In the genomic region with DNA sequence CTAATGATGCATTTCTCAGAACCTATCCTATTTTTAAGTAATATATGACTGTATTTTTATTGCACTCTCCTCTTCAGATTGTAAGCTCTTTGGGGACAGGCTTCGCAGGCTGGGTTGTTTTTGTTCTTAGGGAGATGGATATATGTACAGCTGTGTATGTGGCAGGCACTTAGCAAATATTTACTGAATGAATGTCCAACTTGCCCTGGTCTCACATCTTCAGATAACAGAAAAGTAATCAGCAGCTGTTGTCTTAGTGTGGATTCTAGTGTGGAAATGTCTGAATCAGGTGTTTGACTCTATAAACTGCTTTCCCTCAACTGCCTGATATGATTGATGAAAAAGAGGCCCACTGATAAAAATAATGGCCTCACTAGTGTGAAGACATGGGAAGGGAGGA, we compare ENCODE assay signal across 36 cellular contexts. TPM values are rescaled to one million over a fixed set of nuclear protein-coding genes. Genes with fewer than 3 reads are reported as not detected.
"Had no signal": no experiment of that assay in that cellular context is flagged by ENCODE, and none has a peak within 500 bp of the region (broad histone marks: within the 10 kb centered on the region; RNA-seq: fewer than 3 reads in every experiment).

No MANE protein-coding gene starts in this region.

- ATAC-seq: activated CD4-positive, alpha-beta T cell treated with anti-CD3 and anti-CD28 coated beads for 36 hours; activated naive CD8-positive, alpha-beta T cell treated with anti-CD3 and anti-CD28 coated beads, Interleukin-2, amount 50 U/mL, for 24 hours; activated T-cell treated with anti-CD3 and anti-CD28 coated beads, Interleukin-2, amount 50 U/mL, for 4 hours; effector memory CD8-positive, alpha-beta T cell; foreskin keratinocyte; gastrocnemius medialis; heart left ventricle; T-helper 17 cell had no signal

- H3K36me3 ChIP-seq: breast epithelium had no signal

- H3K9me3 ChIP-seq: adrenal gland, ascending aorta, breast epithelium, esophagus muscularis mucosa, gastrocnemius medialis, heart left ventricle had no signal

- H3K27me3 ChIP-seq: adrenal gland, ascending aorta, breast epithelium, cardiac muscle cell, esophagus muscularis mucosa, foreskin keratinocyte, gastrocnemius medialis, heart left ventricle had no signal

- H3K9me3 Mint-ChIP-seq: activated CD4-positive, alpha-beta memory T cell treated with anti-CD3 and anti-CD28 coated beads, Interleukin-2, amount 10 ng/mL, durations not matched to agents 7 days and 5 days; activated CD4-positive, alpha-beta T cell treated with anti-CD3 and anti-CD28 coated beads, Interleukin-2, amount 10 ng/mL, durations not matched to agents 24 days and 14 days; activated naive CD4-positive, alpha-beta T cell treated with anti-CD3 and anti-CD28 coated beads for 36 hours; activated naive CD4-positive, alpha-beta T cell treated with anti-CD3 and anti-CD28 coated beads, Interleukin-2, amount 50 U/mL, for 24 hours; activated naive CD8-positive, alpha-beta T cell treated with anti-CD3 and anti-CD28 coated beads for 36 hours; activated naive CD8-positive, alpha-beta T cell treated with anti-CD3 and anti-CD28 coated beads, Interleukin-2, amount 50 U/mL, for 24 hours; activated T-cell treated with anti-CD3 and anti-CD28 coated beads, Interleukin-2, amount 50 U/mL, for 4 hours; activated T-helper 2 cell treated with anti-CD3 and anti-CD28 coated beads, Interferon-gamma antibody, Interleukin-2, Interleukin-4, amounts not matched to agents 10 μg/mL and 5 μg/mL and 100 μg/mL, durations not matched to agents 14 hours and 24 hours and 36 hours; brain; dendritic cell treated with granulocyte-macrophage colony-stimulating factor and Interleukin-4, amounts not matched to agents 40 ng/mL and 50 ng/mL, for 4 days; effector memory CD8-positive, alpha-beta T cell; T-helper 2 cell treated with Interferon-gamma antibody and Interleukin-4, amounts not matched to agents 5 μg/mL and 100 μg/mL, for 36 hours had no signal

- H3K4me3 ChIP-seq: adrenal gland, ascending aorta, breast epithelium, cardiac muscle cell, coronary artery, esophagus muscularis mucosa, gastrocnemius medialis, heart left ventricle had no signal

- DNase-seq: activated CD4-positive, alpha-beta memory T cell treated with anti-CD3 and anti-CD28 coated beads, Interleukin-2, amount 10 ng/mL, durations not matched to agents 7 days and 5 days; activated CD4-positive, alpha-beta T cell treated with anti-CD3 and anti-CD28 coated beads for 36 hours; activated CD4-positive, alpha-beta T cell treated with anti-CD3 and anti-CD28 coated beads, Interleukin-2, amount 10 ng/mL, durations not matched to agents 24 days and 14 days; activated CD4-positive, alpha-beta T cell treated with anti-CD3 and anti-CD28 coated beads, Interleukin-2, amount 50 U/mL, for 4 hours; activated CD4-positive, CD25-positive, alpha-beta regulatory T cell; activated CD4-positive, CD25-positive, alpha-beta regulatory T cell treated with anti-CD3 and anti-CD28 coated beads, Interleukin-2, amount 50 U/mL, for 72 hours; activated CD8-positive, alpha-beta memory T cell treated with anti-CD3 and anti-CD28 coated beads for 24 hours; activated effector memory CD4-positive, alpha-beta T cell treated with anti-CD3 and anti-CD28 coated beads, Interleukin-2, amount 50 U/mL, for 16 hours; activated naive CD4-positive, alpha-beta T cell treated with anti-CD3 and anti-CD28 coated beads for 36 hours; activated naive CD8-positive, alpha-beta T cell treated with anti-CD3 and anti-CD28 coated beads for 36 hours; activated naive CD8-positive, alpha-beta T cell treated with anti-CD3 and anti-CD28 coated beads, Interleukin-2, amount 50 U/mL, for 24 hours; activated T-cell treated with anti-CD3 and anti-CD28 coated beads, Interleukin-2, amount 50 U/mL, for 4 hours; adrenal gland; central memory CD4-positive, alpha-beta T cell; cerebellar nuclear complex; effector CD4-positive, alpha-beta T cell; effector memory CD8-positive, alpha-beta T cell; erythroblast; foreskin keratinocyte; gastrocnemius medialis; glutamatergic neuron; heart left ventricle; T-helper 1 cell; T-helper 17 cell; T1000; WERI-Rb-1 had no signal

- H3K27ac ChIP-seq: adrenal gland, ascending aorta, breast epithelium, cardiac muscle cell, coronary artery, esophagus muscularis mucosa, foreskin keratinocyte, gastrocnemius medialis, heart left ventricle, WERI-Rb-1 had no signal

- H3K27me3 Mint-ChIP-seq: activated CD4-positive, alpha-beta memory T cell treated with anti-CD3 and anti-CD28 coated beads, Interleukin-2, amount 10 ng/mL, durations not matched to agents 7 days and 5 days; activated CD4-positive, alpha-beta T cell treated with anti-CD3 and anti-CD28 coated beads for 36 hours; activated CD4-positive, alpha-beta T cell treated with anti-CD3 and anti-CD28 coated beads, Interleukin-2, amount 10 ng/mL, durations not matched to agents 24 days and 14 days; activated naive CD4-positive, alpha-beta T cell treated with anti-CD3 and anti-CD28 coated beads, Interleukin-2, amount 50 U/mL, for 24 hours; activated naive CD8-positive, alpha-beta T cell treated with anti-CD3 and anti-CD28 coated beads for 36 hours; activated naive CD8-positive, alpha-beta T cell treated with anti-CD3 and anti-CD28 coated beads, Interleukin-2, amount 50 U/mL, for 24 hours; brain; dendritic cell treated with granulocyte-macrophage colony-stimulating factor and Interleukin-4, amounts not matched to agents 40 ng/mL and 50 ng/mL, for 4 days; effector memory CD8-positive, alpha-beta T cell; T-helper 17 cell had no signal

- H3K4me3 Mint-ChIP-seq: activated CD4-positive, alpha-beta memory T cell treated with anti-CD3 and anti-CD28 coated beads, Interleukin-2, amount 10 ng/mL, durations not matched to agents 7 days and 5 days; activated CD4-positive, alpha-beta T cell treated with anti-CD3 and anti-CD28 coated beads for 36 hours; activated CD4-positive, alpha-beta T cell treated with anti-CD3 and anti-CD28 coated beads, Interleukin-2, amount 10 ng/mL, durations not matched to agents 24 days and 14 days; activated naive CD4-positive, alpha-beta T cell treated with anti-CD3 and anti-CD28 coated beads for 36 hours; activated naive CD4-positive, alpha-beta T cell treated with anti-CD3 and anti-CD28 coated beads, Interleukin-2, amount 50 U/mL, for 24 hours; activated naive CD8-positive, alpha-beta T cell treated with anti-CD3 and anti-CD28 coated beads for 36 hours; activated naive CD8-positive, alpha-beta T cell treated with anti-CD3 and anti-CD28 coated beads, Interleukin-2, amount 50 U/mL, for 24 hours; activated T-cell treated with anti-CD3 and anti-CD28 coated beads, Interleukin-2, amount 50 U/mL, for 4 hours; brain; dendritic cell treated with granulocyte-macrophage colony-stimulating factor and Interleukin-4, amounts not matched to agents 40 ng/mL and 50 ng/mL, for 4 days; effector memory CD8-positive, alpha-beta T cell; T-helper 17 cell; T-helper 2 cell treated with Interferon-gamma antibody and Interleukin-4, amounts not matched to agents 5 μg/mL and 100 μg/mL, for 36 hours had no signal

- H3K4me1 Mint-ChIP-seq: activated CD4-positive, alpha-beta T cell treated with anti-CD3 and anti-CD28 coated beads for 36 hours; activated CD4-positive, alpha-beta T cell treated with anti-CD3 and anti-CD28 coated beads, Interleukin-2, amount 10 ng/mL, durations not matched to agents 24 days and 14 days; activated naive CD4-positive, alpha-beta T cell treated with anti-CD3 and anti-CD28 coated beads, Interleukin-2, amount 50 U/mL, for 24 hours; activated naive CD8-positive, alpha-beta T cell treated with anti-CD3 and anti-CD28 coated beads for 36 hours; activated naive CD8-positive, alpha-beta T cell treated with anti-CD3 and anti-CD28 coated beads, Interleukin-2, amount 50 U/mL, for 24 hours had no signal

- H3K27ac Mint-ChIP-seq: activated CD4-positive, alpha-beta memory T cell treated with anti-CD3 and anti-CD28 coated beads, Interleukin-2, amount 10 ng/mL, durations not matched to agents 7 days and 5 days; activated CD4-positive, alpha-beta T cell treated with anti-CD3 and anti-CD28 coated beads for 36 hours; activated CD4-positive, alpha-beta T cell treated with anti-CD3 and anti-CD28 coated beads, Interleukin-2, amount 10 ng/mL, durations not matched to agents 24 days and 14 days; activated naive CD4-positive, alpha-beta T cell treated with anti-CD3 and anti-CD28 coated beads for 36 hours; activated naive CD4-positive, alpha-beta T cell treated with anti-CD3 and anti-CD28 coated beads, Interleukin-2, amount 50 U/mL, for 24 hours; activated naive CD8-positive, alpha-beta T cell treated with anti-CD3 and anti-CD28 coated beads for 36 hours; activated naive CD8-positive, alpha-beta T cell treated with anti-CD3 and anti-CD28 coated beads, Interleukin-2, amount 50 U/mL, for 24 hours; activated T-helper 2 cell treated with anti-CD3 and anti-CD28 coated beads, Interferon-gamma antibody, Interleukin-2, Interleukin-4, amounts not matched to agents 10 μg/mL and 5 μg/mL and 100 μg/mL, durations not matched to agents 14 hours and 24 hours and 36 hours; dendritic cell treated with granulocyte-macrophage colony-stimulating factor and Interleukin-4, amounts not matched to agents 40 ng/mL and 50 ng/mL, for 4 days; T-helper 17 cell; T-helper 2 cell treated with Interferon-gamma antibody and Interleukin-4, amounts not matched to agents 5 μg/mL and 100 μg/mL, for 36 hours had no signal

- H3K4me1 ChIP-seq: ascending aorta, breast epithelium, gastrocnemius medialis had no signal

RNA-seq across cellular contexts. Expression of gene SLC12A3, which starts 47.1 kb away (rescaled TPM):
- total RNA-seq: activated CD4-positive, alpha-beta memory T cell treated with anti-CD3 and anti-CD28 coated beads, Interleukin-2, amount 10 ng/mL, durations not matched to agents 7 days and 5 days; activated CD4-positive, alpha-beta T cell treated with anti-CD3 and anti-CD28 coated beads for 36 hours; activated CD4-positive, alpha-beta T cell treated with anti-CD3 and anti-CD28 coated beads, Interleukin-2, amount 10 ng/mL, durations not matched to agents 24 days and 14 days; activated naive CD4-positive, alpha-beta T cell treated with anti-CD3 and anti-CD28 coated beads for 36 hours; activated T-cell treated with anti-CD3 and anti-CD28 coated beads, Interleukin-2, amount 50 U/mL, for 4 hours; activated T-helper 2 cell treated with anti-CD3 and anti-CD28 coated beads, Interferon-gamma antibody, Interleukin-2, Interleukin-4, amounts not matched to agents 10 μg/mL and 5 μg/mL and 100 μg/mL, durations not matched to agents 14 hours and 24 hours and 36 hours; adrenal gland; ascending aorta; breast epithelium; cardiac muscle cell; esophagus muscularis mucosa; foreskin keratinocyte; gastrocnemius medialis; T-helper 17 cell had no signal
- polyA plus RNA-seq: cardiac muscle cell, foreskin keratinocyte, heart left ventricle had no signal
